ENCODE assay signal across 19 cellular contexts in the genomic region with DNA sequence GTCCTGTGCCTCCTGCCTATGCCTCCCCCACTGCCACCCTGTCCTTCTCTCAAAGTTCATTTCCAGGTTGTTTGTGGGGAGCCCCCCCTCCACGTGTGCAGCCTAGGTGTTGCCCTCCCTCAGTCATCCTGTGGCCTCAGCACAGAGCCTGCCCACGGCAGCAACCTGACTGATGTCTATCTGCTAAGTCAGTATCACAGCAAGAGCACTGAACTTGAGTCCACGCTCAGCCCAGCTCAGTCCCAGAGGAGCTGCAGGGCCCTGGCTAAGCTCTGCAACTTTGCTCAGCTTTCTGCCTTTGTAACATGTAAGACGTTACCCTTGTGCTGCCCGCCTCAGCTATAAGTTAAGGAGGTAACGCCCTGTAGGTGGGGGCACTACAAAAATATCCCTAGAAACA. TPM values are rescaled to one million over a fixed set of nuclear protein-coding genes. Genes with fewer than 3 reads are reported as not detected.
DNase-seq lines count a peak whose midpoint lies in the region; ATAC-seq and TF ChIP-seq lines count a peak whose summit lies in the region.
"Had no signal": no experiment of that assay in that cellular context is flagged by ENCODE, and none has a peak within 500 bp of the region (broad histone marks: within the 10 kb centered on the region; RNA-seq: fewer than 3 reads in every experiment).

No MANE protein-coding gene starts in this region.

- no peaks in the 10 kb centered on the region for H3K36me3 ChIP-seq in mucosa of descending colon (ENCODE audit: low read depth)
- H3K36me3 ChIP-seq: breast epithelium, MG63 had no signal

- TF ChIP-seq CTCF in mucosa of descending colon (IDR thresholded peaks at IDR 0.05) (no peak), type B pancreatic cell (conservative IDR thresholded peaks at IDR 0.05) (no peak)

- H3K4me3 ChIP-seq in mucosa of descending colon: no peak overlapping the region
- H3K4me3 ChIP-seq: breast epithelium, MG63 had no signal

- no peak overlapping the region for H3K4me3 Mint-ChIP-seq in activated naive CD4-positive, alpha-beta T cell treated with anti-CD3 and anti-CD28 coated beads, Interleukin-2, amount 10 ng/mL, durations not matched to agents 7 days and 5 days
- no peak overlapping the region for H3K4me3 Mint-ChIP-seq in activated CD4-positive, alpha-beta memory T cell treated with anti-CD3 and anti-CD28 coated beads for 36 hours
- no peak overlapping the region for H3K4me3 Mint-ChIP-seq in type B pancreatic cell
- H3K4me3 Mint-ChIP-seq: neural crest cell had no signal

- POLR2A ChIA-PET in activated CD4-positive, alpha-beta memory T cell treated with anti-CD3 and anti-CD28 coated beads for 36 hours (lab: Charles Lee): interaction anchor here (2.4 to 8.0 kb wide), 5 partner anchors 15 to 27 kb away, joined by 6 to 155 read pairs (median 88); no protein-coding TSS in a partner anchor

- H3K27me3 Mint-ChIP-seq in activated naive CD4-positive, alpha-beta T cell treated with anti-CD3 and anti-CD28 coated beads, Interleukin-2, amount 10 ng/mL, durations not matched to agents 7 days and 5 days: no peaks in the 10 kb centered on the region
- H3K27me3 Mint-ChIP-seq in activated CD4-positive, alpha-beta memory T cell treated with anti-CD3 and anti-CD28 coated beads for 36 hours: no peaks in the 10 kb centered on the region
- H3K27me3 Mint-ChIP-seq in type B pancreatic cell: no peaks in the 10 kb centered on the region

- H3K9me3 ChIP-seq in mucosa of descending colon: no peaks in the 10 kb centered on the region
- H3K9me3 ChIP-seq: breast epithelium, MG63 had no signal

- H3K27ac Mint-ChIP-seq in activated naive CD4-positive, alpha-beta T cell treated with anti-CD3 and anti-CD28 coated beads, Interleukin-2, amount 10 ng/mL, durations not matched to agents 7 days and 5 days: peak overlapping the region; percentile 43
- H3K27ac Mint-ChIP-seq in activated CD4-positive, alpha-beta memory T cell treated with anti-CD3 and anti-CD28 coated beads for 36 hours: peak overlapping the region; percentile 96
- peak overlapping the region; percentile 33 for H3K27ac Mint-ChIP-seq in type B pancreatic cell
- H3K27ac Mint-ChIP-seq: activated T-helper 2 cell treated with anti-CD3 and anti-CD28 coated beads, Interferon-gamma antibody, Interleukin-2, Interleukin-4, amounts not matched to agents 10 μg/mL and 5 μg/mL and 100 μg/mL, durations not matched to agents 14 hours and 24 hours and 36 hours had no signal

- peaks cover 88% of the 10 kb centered on the region for H3K4me1 Mint-ChIP-seq in activated naive CD4-positive, alpha-beta T cell treated with anti-CD3 and anti-CD28 coated beads, Interleukin-2, amount 10 ng/mL, durations not matched to agents 7 days and 5 days
- H3K4me1 Mint-ChIP-seq in activated CD4-positive, alpha-beta memory T cell treated with anti-CD3 and anti-CD28 coated beads for 36 hours (ENCODE audit: low read depth): peaks cover 84% of the 10 kb centered on the region
- H3K4me1 Mint-ChIP-seq in type B pancreatic cell (ENCODE audit: unreplicated experiment): peaks cover 65% of the 10 kb centered on the region

- H3K36me3 Mint-ChIP-seq in activated naive CD4-positive, alpha-beta T cell treated with anti-CD3 and anti-CD28 coated beads, Interleukin-2, amount 10 ng/mL, durations not matched to agents 7 days and 5 days: peaks cover 25% of the 10 kb centered on the region
- peaks cover 12% of the 10 kb centered on the region for H3K36me3 Mint-ChIP-seq in activated CD4-positive, alpha-beta memory T cell treated with anti-CD3 and anti-CD28 coated beads for 36 hours
- H3K36me3 Mint-ChIP-seq in type B pancreatic cell: no peaks in the 10 kb centered on the region

- intact Hi-C loops in activated CD4-positive, alpha-beta memory T cell treated with anti-CD3 and anti-CD28 coated beads for 36 hours (cut with micrococcal nuclease): no loop called here
- intact Hi-C loops in mucosa of descending colon (cut with DNase I, micrococcal nuclease): no loop called here

- no peak for ATAC-seq in mucosa of descending colon
- ATAC-seq: right cardiac atrium had no signal

- no peak for DNase-seq in activated naive CD4-positive, alpha-beta T cell treated with anti-CD3 and anti-CD28 coated beads, Interleukin-2, amount 10 ng/mL, durations not matched to agents 7 days and 5 days
- DNase-seq in activated naive CD4-positive, alpha-beta T cell (lab: John Stamatoyannopoulos, UW): no peak
- peak; percentile 52 for DNase-seq in activated CD4-positive, alpha-beta memory T cell treated with anti-CD3 and anti-CD28 coated beads for 36 hours
- DNase-seq in mucosa of descending colon: peak in 2 of 3 donors; percentile 33 to 48
- no peak for DNase-seq in type B pancreatic cell (ENCODE audit: extremely low spot score, unreplicated experiment)
- DNase-seq in DMS79 (lab: John Stamatoyannopoulos, UW): no peak
- no peak for DNase-seq in SHP77 treated with DMSO at 0.1 percent for 48 hours (lab: John Stamatoyannopoulos, UW)
- no peak for DNase-seq in NCI-H774 (lab: John Stamatoyannopoulos, UW)
- DNase-seq: activated CD4-positive, alpha-beta T cell treated with anti-CD3 and anti-CD28 coated beads for 1 hour; DMS153; MG63; NCI-H2029 treated with DMSO at 0.1 percent for 48 hours; NCI-H526; RPMI8226; stimulated activated CD4-positive, alpha-beta T cell treated with anti-CD3 and anti-CD28 coated beads, Interleukin-2, amount 100 ng/mL, for 24 hours had no signal

- no peaks in the 10 kb centered on the region for H3K9me3 Mint-ChIP-seq in activated naive CD4-positive, alpha-beta T cell treated with anti-CD3 and anti-CD28 coated beads, Interleukin-2, amount 10 ng/mL, durations not matched to agents 7 days and 5 days
- H3K9me3 Mint-ChIP-seq in activated CD4-positive, alpha-beta memory T cell treated with anti-CD3 and anti-CD28 coated beads for 36 hours: no peaks in the 10 kb centered on the region
- H3K9me3 Mint-ChIP-seq in type B pancreatic cell: no peaks in the 10 kb centered on the region
- H3K9me3 Mint-ChIP-seq: activated T-helper 2 cell treated with anti-CD3 and anti-CD28 coated beads, Interferon-gamma antibody, Interleukin-2, Interleukin-4, amounts not matched to agents 10 μg/mL and 5 μg/mL and 100 μg/mL, durations not matched to agents 14 hours and 24 hours and 36 hours; neural crest cell had no signal

- CTCF ChIA-PET in activated naive CD4-positive, alpha-beta T cell treated with anti-CD3 and anti-CD28 coated beads, Interleukin-2, amount 10 ng/mL, durations not matched to agents 7 days and 5 days (lab: Charles Lee): interaction anchor here (0.6 to 4.9 kb wide), 4 partner anchors 10 to 27 kb away, joined by 3 to 34 read pairs (median 4); no protein-coding TSS in a partner anchor
- CTCF ChIA-PET in activated CD4-positive, alpha-beta memory T cell treated with anti-CD3 and anti-CD28 coated beads for 36 hours (lab: Charles Lee): interaction anchor here (0.7 to 7.2 kb wide), 9 partner anchors 10 to 185 kb away, joined by 3 to 127 read pairs (median 4); no protein-coding TSS in a partner anchor

- H3K4me1 ChIP-seq in mucosa of descending colon (ENCODE audit: low read depth): peaks cover 42% of the 10 kb centered on the region

RNA-seq across cellular contexts. Expression of a gene that starts 28.7 kb away (rescaled TPM):
- total RNA-seq in activated CD4-positive, alpha-beta memory T cell treated with anti-CD3 and anti-CD28 coated beads for 36 hours: 10 to 100 TPM; 25.3 to 25.5 TPM
- total RNA-seq in mucosa of descending colon (10 to 100 TPM; 37.2 to 48.0 (median 44.2) TPM), type B pancreatic cell (ENCODE audit: low replicate concordance) (25.9 and 35.9 TPM in 2 replicates)

Comparison
In these comparisons a context has a peak if more than half of its experiments do, and no peak if none do; other contexts are left out.
1. DNase-seq: peak in activated CD4-positive, alpha-beta memory T cell treated with anti-CD3 and anti-CD28 coated beads for 36 hours (single experiment) and mucosa of descending colon (2 of 3); none in activated naive CD4-positive, alpha-beta T cell treated with anti-CD3 and anti-CD28 coated beads, Interleukin-2, amount 10 ng/mL, durations not matched to agents 7 days and 5 days (single experiment), activated naive CD4-positive, alpha-beta T cell (0 of 4), type B pancreatic cell (single experiment), DMS79 (single experiment), SHP77 treated with DMSO at 0.1 percent for 48 hours (single experiment) and NCI-H774 (single experiment).
2. H3K27ac Mint-ChIP-seq: peak in every context shown above with its lines; median percentile 96 in activated CD4-positive, alpha-beta memory T cell treated with anti-CD3 and anti-CD28 coated beads for 36 hours; 43 in activated naive CD4-positive, alpha-beta T cell treated with anti-CD3 and anti-CD28 coated beads, Interleukin-2, amount 10 ng/mL, durations not matched to agents 7 days and 5 days; 33 in type B pancreatic cell.